12 cellular contexts compared by ENCODE assay signal in the genomic region with DNA sequence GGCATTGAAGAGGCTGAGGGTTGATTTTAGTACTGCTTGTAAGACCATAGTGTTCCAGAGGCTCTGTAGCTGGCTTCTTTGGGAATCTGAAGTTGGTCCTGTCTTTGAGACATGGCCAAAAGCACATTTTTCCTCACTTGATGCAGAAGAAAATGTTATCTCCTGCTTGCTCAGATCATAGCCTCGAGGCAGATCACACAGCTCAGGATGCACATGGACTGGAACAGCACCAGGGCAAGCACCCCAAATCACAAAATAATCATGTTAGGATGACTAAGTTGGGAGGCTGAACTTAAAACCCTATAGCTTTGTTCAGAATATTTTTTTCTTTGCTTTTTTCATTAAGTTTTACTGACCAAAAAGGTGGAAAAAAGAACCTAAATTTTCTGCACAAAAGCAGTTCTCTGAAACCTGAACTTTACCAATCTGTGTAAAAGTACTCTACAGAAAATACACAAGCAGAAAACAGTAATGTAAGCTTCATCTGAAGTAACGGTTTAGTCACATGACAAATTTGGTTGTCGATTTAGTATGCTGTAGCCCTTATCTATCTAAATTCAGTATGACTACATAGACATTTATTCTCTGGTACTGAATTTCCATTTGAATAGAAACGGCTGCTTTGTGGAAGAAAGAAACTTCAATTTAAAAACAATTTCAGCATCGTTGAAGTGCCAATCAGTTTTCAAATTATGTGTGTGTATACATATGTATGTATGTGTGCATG. TPM values are rescaled to one million over a fixed set of nuclear protein-coding genes. Genes with fewer than 3 reads are reported as not detected.
DNase-seq lines count a peak whose midpoint lies in the region; ATAC-seq and TF ChIP-seq lines count a peak whose summit lies in the region.
"Had no signal": no experiment of that assay in that cellular context is flagged by ENCODE, and none has a peak within 500 bp of the region (broad histone marks: within the 10 kb centered on the region; RNA-seq: fewer than 3 reads in every experiment).

No MANE protein-coding gene starts in this region.

- TF ChIP-seq CTCF in CD8-positive, alpha-beta T cell (IDR thresholded peaks at IDR 0.05) = no peak
- TF ChIP-seq CTCF in HFFc6 (IDR thresholded peaks at IDR 0.05) = no peak

- intact Hi-C loops in CD8-positive, alpha-beta T cell (cut with DNase I, micrococcal nuclease) = loop anchor here in 1 of 2 experiments (10.0 kb wide), 1 partner anchor 707 kb away; a partner anchor contains a TSS
- intact Hi-C loops in posterior cingulate gyrus (cut with DNase I) = no loop called here

- no peaks in the 10 kb centered on the region for H3K9me3 ChIP-seq in CD8-positive, alpha-beta T cell (ENCODE audit: low read length)
- H3K9me3 ChIP-seq: neutrophil had no signal

- POLR2A ChIA-PET in CD8-positive, alpha-beta T cell (lab: Charles Lee) = no interaction called here
- POLR2A ChIA-PET in naive thymus-derived CD8-positive, alpha-beta T cell (lab: Charles Lee) = interaction anchor here (0.6 kb wide), 1 partner anchor 28 kb away, joined by 3 read pairs; no protein-coding TSS in a partner anchor

- H3K4me3 Mint-ChIP-seq in CD8-positive, alpha-beta T cell = peak overlapping the region; percentile 29
- peak overlapping the region; percentile 96 for H3K4me3 Mint-ChIP-seq in HFFc6
- peak overlapping the region; percentile 94 for H3K4me3 Mint-ChIP-seq in activated naive CD8-positive, alpha-beta T cell treated with anti-CD3 and anti-CD28 coated beads, Interleukin-2, amount 50 U/mL, for 24 hours
- peak overlapping the region in 9 of 10 donors; percentile 22 to 94 (median 60) for H3K4me3 Mint-ChIP-seq in naive thymus-derived CD8-positive, alpha-beta T cell

- no peaks in the 10 kb centered on the region for H3K27me3 Mint-ChIP-seq in CD8-positive, alpha-beta T cell (ENCODE audit: low read depth)
- H3K27me3 Mint-ChIP-seq in HFFc6 (ENCODE audit: insufficient read depth) = no peaks in the 10 kb centered on the region; the same call in 1 of the 2 replicates
- no peaks in the 10 kb centered on the region for H3K27me3 Mint-ChIP-seq in activated naive CD8-positive, alpha-beta T cell treated with anti-CD3 and anti-CD28 coated beads, Interleukin-2, amount 50 U/mL, for 24 hours
- no peaks in the 10 kb centered on the region for H3K27me3 Mint-ChIP-seq in naive thymus-derived CD8-positive, alpha-beta T cell

- H3K4me3 ChIP-seq in CD8-positive, alpha-beta T cell (ENCODE audit: low read depth, low read length) = no peak overlapping the region

- no peak for DNase-seq in CD8-positive, alpha-beta T cell
- DNase-seq in HFFc6 = peak; percentile 38
- DNase-seq in activated naive CD8-positive, alpha-beta T cell treated with anti-CD3 and anti-CD28 coated beads, Interleukin-2, amount 50 U/mL, for 24 hours = no peak
- DNase-seq in naive thymus-derived CD8-positive, alpha-beta T cell = no peak
- DNase-seq in NOMO-1 (lab: John Stamatoyannopoulos, UW; ENCODE audit: unreplicated experiment in 2 of 2) = no peak
- no peak for DNase-seq in posterior cingulate gyrus
- no peak for DNase-seq in COLO668 (lab: John Stamatoyannopoulos, UW; ENCODE audit: unreplicated experiment)
- DNase-seq in Kasumi-1 (lab: John Stamatoyannopoulos, UW) = no peak
- DNase-seq: DMS53, NCI-H69 had no signal

- H3K36me3 Mint-ChIP-seq in CD8-positive, alpha-beta T cell = peaks cover 43% of the 10 kb centered on the region
- H3K36me3 Mint-ChIP-seq in HFFc6 (ENCODE audit: low read depth) = peaks cover 25% of the 10 kb centered on the region
- H3K36me3 Mint-ChIP-seq in activated naive CD8-positive, alpha-beta T cell treated with anti-CD3 and anti-CD28 coated beads, Interleukin-2, amount 50 U/mL, for 24 hours (ENCODE audit: low read depth) = peaks cover 29% of the 10 kb centered on the region
- H3K36me3 Mint-ChIP-seq in naive thymus-derived CD8-positive, alpha-beta T cell = peaks cover 17 to 35% (median 30%) of the 10 kb centered on the region in 3 donors

- H3K36me3 ChIP-seq in CD8-positive, alpha-beta T cell (ENCODE audit: insufficient read depth, low read length) = peaks cover 5% of the 10 kb centered on the region

- ATAC-seq in CD8-positive, alpha-beta T cell = no peak
- no peak for ATAC-seq in activated naive CD8-positive, alpha-beta T cell treated with anti-CD3 and anti-CD28 coated beads, Interleukin-2, amount 50 U/mL, for 24 hours
- ATAC-seq in naive thymus-derived CD8-positive, alpha-beta T cell = no peak

- H3K4me1 ChIP-seq in CD8-positive, alpha-beta T cell (ENCODE audit: insufficient read depth, low read length) = peaks cover 59% of the 10 kb centered on the region

- H3K27ac Mint-ChIP-seq in CD8-positive, alpha-beta T cell = peak overlapping the region; percentile 55
- peak overlapping the region; percentile 42 for H3K27ac Mint-ChIP-seq in HFFc6
- H3K27ac Mint-ChIP-seq in activated naive CD8-positive, alpha-beta T cell treated with anti-CD3 and anti-CD28 coated beads, Interleukin-2, amount 50 U/mL, for 24 hours = no peak overlapping the region
- H3K27ac Mint-ChIP-seq in naive thymus-derived CD8-positive, alpha-beta T cell = peak overlapping the region in 4 of 10 donors; percentile 13 to 79 (median 26)

- no peaks in the 10 kb centered on the region for H3K27me3 ChIP-seq in CD8-positive, alpha-beta T cell (ENCODE audit: insufficient read depth, low read length)
- H3K27me3 ChIP-seq: neutrophil had no signal

- CTCF ChIA-PET in CD8-positive, alpha-beta T cell (lab: Charles Lee) = interaction anchor here (1.1 to 4.0 kb wide), 3 partner anchors 64 to 79 kb away, joined by 3 to 51 read pairs (median 35); no protein-coding TSS in a partner anchor

- H3K4me1 Mint-ChIP-seq in CD8-positive, alpha-beta T cell (ENCODE audit: low read depth) = peaks cover 83% of the 10 kb centered on the region
- peaks cover 69% of the 10 kb centered on the region for H3K4me1 Mint-ChIP-seq in HFFc6 (ENCODE audit: low read depth)
- H3K4me1 Mint-ChIP-seq in activated naive CD8-positive, alpha-beta T cell treated with anti-CD3 and anti-CD28 coated beads, Interleukin-2, amount 50 U/mL, for 24 hours = peaks cover 82% of the 10 kb centered on the region
- H3K4me1 Mint-ChIP-seq in naive thymus-derived CD8-positive, alpha-beta T cell = peaks cover 15 to 85% (median 66%) of the 10 kb centered on the region in 4 donors

- no peak overlapping the region for H3K27ac ChIP-seq in CD8-positive, alpha-beta T cell (ENCODE audit: low read depth, low read length)
- H3K27ac ChIP-seq: neutrophil had no signal

- H3K9me3 Mint-ChIP-seq in CD8-positive, alpha-beta T cell = peaks cover 4% of the 10 kb centered on the region
- H3K9me3 Mint-ChIP-seq in HFFc6 = no peaks in the 10 kb centered on the region
- no peaks in the 10 kb centered on the region for H3K9me3 Mint-ChIP-seq in activated naive CD8-positive, alpha-beta T cell treated with anti-CD3 and anti-CD28 coated beads, Interleukin-2, amount 50 U/mL, for 24 hours
- peaks cover 0 to 19% (median 2%) of the 10 kb centered on the region in 9 donors for H3K9me3 Mint-ChIP-seq in naive thymus-derived CD8-positive, alpha-beta T cell

RNA-seq across cellular contexts. Expression of a gene that starts 3.4 kb away (rescaled TPM):
- 10 to 100 TPM; 11.2 to 11.4 TPM for total RNA-seq in CD8-positive, alpha-beta T cell
- 10 to 100 TPM; 25.7 to 32.2 (median 29.9) TPM for total RNA-seq in HFFc6 (2021; fragmentation: NEBNext Ultra II Directional; extraction: Animal tissue kit (Norgen Biotek cat#: 25700))
- total RNA-seq in naive thymus-derived CD8-positive, alpha-beta T cell = 10 to 100 TPM; 33.8 to 36.4 TPM
- 10 to 100 TPM; 14.8 to 19.6 (median 18.6) TPM for polyA plus RNA-seq in naive thymus-derived CD8-positive, alpha-beta T cell

RNA-seq across cellular contexts. Expression of a gene that starts 18.8 kb away (rescaled TPM):
- not detected for total RNA-seq in CD8-positive, alpha-beta T cell
- not detected for total RNA-seq in HFFc6 (2021; fragmentation: NEBNext Ultra II Directional; extraction: Animal tissue kit (Norgen Biotek cat#: 25700))
- total RNA-seq in naive thymus-derived CD8-positive, alpha-beta T cell = not detected
- not detected for polyA plus RNA-seq in naive thymus-derived CD8-positive, alpha-beta T cell
- total RNA-seq: urinary bladder had no signal
- polyA plus RNA-seq: urinary bladder had no signal

RNA-seq across cellular contexts. Expression of a gene that starts 26.7 kb away (rescaled TPM):
- total RNA-seq in CD8-positive, alpha-beta T cell = not detected
- total RNA-seq in HFFc6 (2021; fragmentation: NEBNext Ultra II Directional; extraction: Animal tissue kit (Norgen Biotek cat#: 25700)) = not detected
- total RNA-seq in naive thymus-derived CD8-positive, alpha-beta T cell = under 1 TPM in 1 of 2 experiments, not detected in 1; 0.52 TPM
- polyA plus RNA-seq in naive thymus-derived CD8-positive, alpha-beta T cell = not detected
- total RNA-seq: urinary bladder had no signal
- polyA plus RNA-seq: urinary bladder had no signal

RNA-seq across cellular contexts. Expression of a gene that starts 36.0 kb away (rescaled TPM):
- total RNA-seq in CD8-positive, alpha-beta T cell = not detected
- not detected for total RNA-seq in HFFc6 (2021; fragmentation: NEBNext Ultra II Directional; extraction: Animal tissue kit (Norgen Biotek cat#: 25700))
- total RNA-seq in naive thymus-derived CD8-positive, alpha-beta T cell = not detected
- not detected for polyA plus RNA-seq in naive thymus-derived CD8-positive, alpha-beta T cell
- total RNA-seq: urinary bladder had no signal
- polyA plus RNA-seq: urinary bladder had no signal

RNA-seq across cellular contexts. Expression of a gene that starts 53.4 kb away (rescaled TPM):
- not detected for total RNA-seq in CD8-positive, alpha-beta T cell
- total RNA-seq in HFFc6 (2021; fragmentation: NEBNext Ultra II Directional; extraction: Animal tissue kit (Norgen Biotek cat#: 25700)) = not detected
- total RNA-seq in naive thymus-derived CD8-positive, alpha-beta T cell = not detected
- not detected for polyA plus RNA-seq in naive thymus-derived CD8-positive, alpha-beta T cell
- total RNA-seq: urinary bladder had no signal
- polyA plus RNA-seq: urinary bladder had no signal

Comparison
In these comparisons a context has a peak if more than half of its experiments do, and no peak if none do; other contexts are left out.
1. H3K4me3 Mint-ChIP-seq: peak in every context shown above with its lines; median percentile 96 in HFFc6; 94 in activated naive CD8-positive, alpha-beta T cell treated with anti-CD3 and anti-CD28 coated beads, Interleukin-2, amount 50 U/mL, for 24 hours; 60 in naive thymus-derived CD8-positive, alpha-beta T cell; 29 in CD8-positive, alpha-beta T cell.